Comparison of ENCODE assay signal across 18 cellular contexts in genomic region chr11:112293614-112294013, GRCh38. TPM values are rescaled to one million over a fixed set of nuclear protein-coding genes. Genes with fewer than 3 reads are reported as not detected.
DNase-seq lines count a peak whose midpoint lies in the region; ATAC-seq and TF ChIP-seq lines count a peak whose summit lies in the region.
"Had no signal": no experiment of that assay in that cellular context is flagged by ENCODE, and none has a peak within 500 bp of the region (broad histone marks: within the 10 kb centered on the region; RNA-seq: fewer than 3 reads in every experiment).

No MANE protein-coding gene starts in this region.

- peaks cover 24 to 33% (median 31%) of the 10 kb centered on the region in 3 donors for H3K4me1 ChIP-seq in skeletal muscle tissue (ENCODE audit: control insufficient read depth in 3 of 3, insufficient read depth in 3 of 3, low read length in 3 of 3)

- no peaks in the 10 kb centered on the region for H3K27me3 ChIP-seq in skeletal muscle tissue (ENCODE audit: control insufficient read depth in 3 of 3, insufficient read depth in 3 of 3, low read length in 3 of 3)
- H3K27me3 ChIP-seq: ovary, upper lobe of left lung had no signal

- H3K9ac ChIP-seq in skeletal muscle tissue (ENCODE audit: low read depth in 1 of 3, low read length in 3 of 3), result no peak overlapping the region

- peaks cover 73% of the 10 kb centered on the region for H3K4me1 Mint-ChIP-seq in chondrocyte (ENCODE audit: low read depth)
- H3K4me1 Mint-ChIP-seq in stimulated activated naive B cell treated with anti-CD40 and anti-IgM and Interleukin-4, amounts not matched to agents 10 μg/mL and 1 μg/mL and 100 μg/mL, for 72 hours, result peaks cover 13 to 17% of the 10 kb centered on the region in 2 donors

- TF ChIP-seq CTCF in LNCaP clone FGC (IDR thresholded peaks at IDR 0.05; ENCODE audit: control insufficient read depth, extremely low read depth, insufficient read depth) (no peak), chondrocyte (IDR thresholded peaks at IDR 0.05) (no peak)

- H3K36me3 Mint-ChIP-seq in chondrocyte (ENCODE audit: low read depth), result peaks cover 3% of the 10 kb centered on the region
- peaks cover 0 to 6% of the 10 kb centered on the region in 2 donors for H3K36me3 Mint-ChIP-seq in stimulated activated naive B cell treated with anti-CD40 and anti-IgM and Interleukin-4, amounts not matched to agents 10 μg/mL and 1 μg/mL and 100 μg/mL, for 72 hours

- no peaks in the 10 kb centered on the region for H3K9me3 ChIP-seq in skeletal muscle tissue (ENCODE audit: control insufficient read depth in 3 of 3, low read length in 3 of 3)
- H3K9me3 ChIP-seq: ovary, upper lobe of left lung had no signal

- peak overlapping the region; percentile 97 for H3K27ac Mint-ChIP-seq in chondrocyte (ENCODE audit: unreplicated experiment)
- H3K27ac Mint-ChIP-seq in stimulated activated naive B cell treated with anti-CD40 and anti-IgM and Interleukin-4, amounts not matched to agents 10 μg/mL and 1 μg/mL and 100 μg/mL, for 72 hours, result no peak overlapping the region
- H3K27ac Mint-ChIP-seq: activated CD8-positive, alpha-beta T cell treated with anti-CD3 and anti-CD28 coated beads for 36 hours had no signal

- H3K36me3 ChIP-seq in skeletal muscle tissue (ENCODE audit: control insufficient read depth in 3 of 3, insufficient read depth in 3 of 3, low read length in 3 of 3), result peaks cover 0 to 2% (median 2%) of the 10 kb centered on the region in 3 donors
- H3K36me3 ChIP-seq: cardiac muscle cell, ovary, upper lobe of left lung had no signal

- no peaks in the 10 kb centered on the region for H3K27me3 Mint-ChIP-seq in chondrocyte (ENCODE audit: low read depth)
- no peaks in the 10 kb centered on the region for H3K27me3 Mint-ChIP-seq in stimulated activated naive B cell treated with anti-CD40 and anti-IgM and Interleukin-4, amounts not matched to agents 10 μg/mL and 1 μg/mL and 100 μg/mL, for 72 hours
- H3K27me3 Mint-ChIP-seq: activated CD8-positive, alpha-beta T cell treated with anti-CD3 and anti-CD28 coated beads for 36 hours had no signal

- no peak overlapping the region for H3K4me3 ChIP-seq in LNCaP clone FGC (ENCODE audit: low read depth, low read length)
- H3K4me3 ChIP-seq in skeletal muscle tissue (ENCODE audit: low read length in 3 of 3), result no peak overlapping the region
- H3K4me3 ChIP-seq: cardiac muscle cell, ovary, upper lobe of left lung had no signal

- no peak overlapping the region for H3K4me3 Mint-ChIP-seq in chondrocyte (ENCODE audit: unreplicated experiment)
- no peak overlapping the region for H3K4me3 Mint-ChIP-seq in stimulated activated naive B cell treated with anti-CD40 and anti-IgM and Interleukin-4, amounts not matched to agents 10 μg/mL and 1 μg/mL and 100 μg/mL, for 72 hours
- H3K4me3 Mint-ChIP-seq: activated CD8-positive, alpha-beta T cell treated with anti-CD3 and anti-CD28 coated beads for 36 hours had no signal

- ATAC-seq in left colon (peak; percentile 37), GM19463 (IDR thresholded peaks at IDR 0.05; ENCODE audit: unreplicated experiment) (no peak)
- no peak for ATAC-seq in stimulated activated naive B cell treated with anti-CD40 and anti-IgM and Interleukin-4, amounts not matched to agents 10 μg/mL and 1 μg/mL and 100 μg/mL, for 72 hours (replicated peaks)
- ATAC-seq: activated CD8-positive, alpha-beta T cell treated with anti-CD3 and anti-CD28 coated beads for 36 hours had no signal

- intact Hi-C loops in left colon (cut with DNase I, micrococcal nuclease), result loop anchor here in 1 of 2 donors (10.0 kb wide), 1 partner anchor 261 kb away; no protein-coding TSS in a partner anchor

- peak; percentile 59 for DNase-seq in LNCaP clone FGC (ENCODE audit: low read depth)
- no peak for DNase-seq in chondrocyte (ENCODE audit: low spot score)
- no peak for DNase-seq in left colon
- no peak for DNase-seq in NCI-H2196 (lab: John Stamatoyannopoulos, UW; ENCODE audit: unreplicated experiment)
- no peak for DNase-seq in stimulated activated naive B cell treated with anti-CD40 and anti-IgM and Interleukin-4, amounts not matched to agents 10 μg/mL and 1 μg/mL and 100 μg/mL, for 72 hours
- DNase-seq in SHP77 treated with DMSO at 0.1 percent for 48 hours (lab: John Stamatoyannopoulos, UW), result no peak
- DNase-seq: activated CD8-positive, alpha-beta T cell treated with anti-CD3 and anti-CD28 coated beads for 36 hours; activated effector memory CD4-positive, alpha-beta T cell treated with Interleukin-2 at 50 U/mL for 16 hours; C1 segment of cervical spinal cord; DMS79; NCI-H2081; ovary; SHP77 had no signal

- H3K27ac ChIP-seq in skeletal muscle tissue (ENCODE audit: low read depth, low read length), result peak overlapping the region; percentile 51
- H3K27ac ChIP-seq: cardiac muscle cell, ovary had no signal

- H3K9me3 Mint-ChIP-seq in chondrocyte (ENCODE audit: low read depth), result peaks cover 4% of the 10 kb centered on the region
- H3K9me3 Mint-ChIP-seq in stimulated activated naive B cell treated with anti-CD40 and anti-IgM and Interleukin-4, amounts not matched to agents 10 μg/mL and 1 μg/mL and 100 μg/mL, for 72 hours, result peaks cover 0 to 1% of the 10 kb centered on the region in 2 donors
- H3K9me3 Mint-ChIP-seq: activated CD8-positive, alpha-beta T cell treated with anti-CD3 and anti-CD28 coated beads for 36 hours had no signal

RNA-seq across cellular contexts. Expression of gene PLET1, which starts 33.0 kb away (rescaled TPM):
- total RNA-seq in chondrocyte (not detected in 3 replicates), left colon (not detected), skeletal muscle tissue (not detected)
- total RNA-seq: activated CD8-positive, alpha-beta T cell treated with anti-CD3 and anti-CD28 coated beads for 36 hours; cardiac muscle cell; M059J; ovary; upper lobe of left lung had no signal
